ENCODE assay signal across 6 cellular contexts in genomic region chr11:319465-320273, GRCh38. TPM values are rescaled to one million over a fixed set of nuclear protein-coding genes. Genes with fewer than 3 reads are reported as not detected.
DNase-seq lines count a peak whose midpoint lies in the region; ATAC-seq and TF ChIP-seq lines count a peak whose summit lies in the region.
"Not testable (repeated sequence)": the region's sequence is repeated elsewhere in the genome, so short reads cannot be mapped to it uniquely, and the experiment has no call there.

No MANE protein-coding gene starts in this region.

- not testable (repeated sequence) for H3K9me3 Mint-ChIP-seq in activated T-cell treated with anti-CD3 and anti-CD28 coated beads, Interleukin-2, amount 50 U/mL, for 4 hours; effector memory CD8-positive, alpha-beta T cell

- peak; percentile 5 for ATAC-seq in activated T-cell treated with anti-CD3 and anti-CD28 coated beads, Interleukin-2, amount 50 U/mL, for 4 hours
- ATAC-seq in effector memory CD8-positive, alpha-beta T cell (replicated peaks): not testable (repeated sequence)

- peak overlapping the region; percentile 79 for H3K4me3 Mint-ChIP-seq in activated T-cell treated with anti-CD3 and anti-CD28 coated beads, Interleukin-2, amount 50 U/mL, for 4 hours
- H3K4me3 Mint-ChIP-seq in effector memory CD8-positive, alpha-beta T cell: peak overlapping the region; percentile 71 to 75

- H3K4me1 Mint-ChIP-seq in activated T-cell treated with anti-CD3 and anti-CD28 coated beads, Interleukin-2, amount 50 U/mL, for 4 hours (ENCODE audit: low read depth): peaks cover 41% of the 10 kb centered on the region
- H3K4me1 Mint-ChIP-seq in effector memory CD8-positive, alpha-beta T cell (ENCODE audit: low read depth in 2 of 2): peaks cover 29 to 34% of the 10 kb centered on the region in 2 donors

- DNase-seq in A673 (ENCODE audit: low spot score); activated T-cell treated with anti-CD3 and anti-CD28 coated beads, Interleukin-2, amount 50 U/mL, for 4 hours; effector memory CD8-positive, alpha-beta T cell: not testable (repeated sequence)
- peak; percentile 46 for DNase-seq in left kidney (ENCODE audit: low read depth, low spot score)

- not testable (repeated sequence) for H3K27me3 Mint-ChIP-seq in activated T-cell treated with anti-CD3 and anti-CD28 coated beads, Interleukin-2, amount 50 U/mL, for 4 hours (ENCODE audit: low read depth); effector memory CD8-positive, alpha-beta T cell

- H3K9me3 ChIP-seq in A673 (ENCODE audit: low read depth, low read length, poor library complexity, severe bottlenecking); HUES6 (ENCODE audit: control insufficient read depth, insufficient read depth, low read depth, low read length): not testable (repeated sequence)

- BruUV-seq in A673 (replicated peaks; lab: Mats Ljungman, UMichigan): not testable (repeated sequence)

- H3K36me3 ChIP-seq in A673 (ENCODE audit: insufficient read depth, low read length, poor library complexity, severe bottlenecking); rectal smooth muscle tissue (ENCODE audit: control insufficient read depth, insufficient read depth, low read length): not testable (repeated sequence)
- peaks cover 12% of the 10 kb centered on the region for H3K36me3 ChIP-seq in HUES6 (ENCODE audit: control insufficient read depth, insufficient read depth, low read length)

- CTCF ChIA-PET in A673 (lab: Charles Lee): not testable (repeated sequence)

- H3K9ac ChIP-seq in HUES6 (ENCODE audit: low read length): peak overlapping the region; percentile 87
- H3K9ac ChIP-seq in rectal smooth muscle tissue (ENCODE audit: low read length): peak overlapping the region; percentile 35

- not testable (repeated sequence) for H3K27me3 ChIP-seq in A673 (replicated peaks; ENCODE audit: insufficient read depth, low read depth, low read length, poor library complexity); rectal smooth muscle tissue (ENCODE audit: control insufficient read depth, insufficient read depth, low read length)
- H3K27me3 ChIP-seq in HUES6 (ENCODE audit: control insufficient read depth, insufficient read depth, low read length): peaks cover 29% of the 10 kb centered on the region; the same call in 1 of the 2 replicates

- intact Hi-C loops in A673 (cut with micrococcal nuclease; ENCODE audit: unreplicated experiment): not testable (repeated sequence)

- H3K4me3 ChIP-seq in A673 (ENCODE audit: low read depth, low read length, poor library complexity, severe bottlenecking) (peak overlapping the region; percentile 54), HUES6 (ENCODE audit: low read depth, low read length) (peak overlapping the region; percentile 83), rectal smooth muscle tissue (ENCODE audit: low read length) (peak overlapping the region; percentile 93)

- not testable (repeated sequence) for H3K36me3 Mint-ChIP-seq in activated T-cell treated with anti-CD3 and anti-CD28 coated beads, Interleukin-2, amount 50 U/mL, for 4 hours (ENCODE audit: insufficient read depth)
- H3K36me3 Mint-ChIP-seq in effector memory CD8-positive, alpha-beta T cell (ENCODE audit: insufficient read depth): peaks cover 41% of the 10 kb centered on the region

- peak overlapping the region; percentile 64 to 75 for H3K27ac Mint-ChIP-seq in effector memory CD8-positive, alpha-beta T cell

- TF ChIP-seq CTCF in A673 (conservative IDR thresholded peaks at IDR 0.05; ENCODE audit: low read depth, low read length): not testable (repeated sequence)

- not testable (repeated sequence) for H3K4me1 ChIP-seq in A673 (ENCODE audit: insufficient read depth, low read length, poor library complexity, severe bottlenecking); rectal smooth muscle tissue (ENCODE audit: control insufficient read depth, insufficient read depth, low read length)
- H3K4me1 ChIP-seq in HUES6 (ENCODE audit: control insufficient read depth, insufficient read depth, low read length): peaks cover 23% of the 10 kb centered on the region

- not testable (repeated sequence) for H3K27ac ChIP-seq in A673 (ENCODE audit: low read depth, low read length, poor library complexity, severe bottlenecking)
- H3K27ac ChIP-seq in HUES6 (ENCODE audit: low read depth, low read length): peak overlapping the region; percentile 35; the same call in 1 of the 2 replicates
- peak overlapping the region; percentile 99 for H3K27ac ChIP-seq in rectal smooth muscle tissue (ENCODE audit: low read depth, low read length)

- POLR2A ChIA-PET in A673 (lab: Charles Lee; ENCODE audit: low non-redundant PET): not testable (repeated sequence)

RNA-seq across cellular contexts. Expression of gene IFITM3, which starts 1.0 kb away (rescaled TPM):
- 87.6 and 99.8 TPM in 2 replicates for total RNA-seq in A673 (2021)
- 10 to 100 TPM in 2 of 3 donors, 1 to 10 TPM in 1; 5.3 to 24.6 (median 20.4) TPM for total RNA-seq in activated T-cell treated with anti-CD3 and anti-CD28 coated beads, Interleukin-2, amount 50 U/mL, for 4 hours

RNA-seq across cellular contexts. Expression of gene IFITM1, which starts 5.8 kb away (rescaled TPM):
- total RNA-seq in A673 (2021): 24.4 and 34.1 TPM in 2 replicates
- 100 to 1,000 TPM in 2 of 3 donors, 10 to 100 TPM in 1; 99.3 to 144 (median 120) TPM for total RNA-seq in activated T-cell treated with anti-CD3 and anti-CD28 coated beads, Interleukin-2, amount 50 U/mL, for 4 hours

RNA-seq across cellular contexts. Expression of gene IFITM2, which starts 12.1 kb away (rescaled TPM):
- total RNA-seq in A673 (2021): 23.3 and 25.5 TPM in 2 replicates
- total RNA-seq in activated T-cell treated with anti-CD3 and anti-CD28 coated beads, Interleukin-2, amount 50 U/mL, for 4 hours: 100 to 1,000 TPM; 197 to 257 (median 231) TPM

RNA-seq across cellular contexts. Expression of gene IFITM5, which starts 20.3 kb away (rescaled TPM):
- not detected in 2 replicates for total RNA-seq in A673 (2021)
- not detected for total RNA-seq in activated T-cell treated with anti-CD3 and anti-CD28 coated beads, Interleukin-2, amount 50 U/mL, for 4 hours

RNA-seq across cellular contexts. Expression of gene PGGHG, which starts 30.7 kb away (rescaled TPM):
- 5.4 and 8.6 TPM in 2 replicates for total RNA-seq in A673 (2021)
- total RNA-seq in activated T-cell treated with anti-CD3 and anti-CD28 coated beads, Interleukin-2, amount 50 U/mL, for 4 hours: 10 to 100 TPM; 16.6 to 76.3 (median 28.3) TPM
